9 cellular contexts compared by ENCODE assay signal in genomic region chrX:139194571-139195280, GRCh38.
DNase-seq lines count a peak whose midpoint lies in the region; ATAC-seq, FAIRE-seq and TF ChIP-seq lines count a peak whose summit lies in the region.
"Had no signal": no experiment of that assay in that cellular context is flagged by ENCODE, and none has a peak within 500 bp of the region (broad histone marks: within the 10 kb centered on the region; RNA-seq: fewer than 3 reads in every experiment).

No MANE protein-coding gene starts in this region.

- intact Hi-C loops in CD14-positive monocyte (cut with micrococcal nuclease): no loop called here

- ATAC-seq in esophagus mucosa (peak; percentile 49), HG02798 (IDR thresholded peaks at IDR 0.05; ENCODE audit: poor library complexity, unreplicated experiment) (no peak)

- no peak for FAIRE-seq in HTR-8/SVneo (lab: Jason Lieb, UNC)
- FAIRE-seq: islet of Langerhans had no signal

- H3K27me3 Mint-ChIP-seq in CD14-positive monocyte (ENCODE audit: low read depth in 3 of 3) (peaks cover 28 to 40% (median 30%) of the 10 kb centered on the region in 3 donors), nephron (ENCODE audit: low read depth) (peaks cover 62% of the 10 kb centered on the region)

- H3K36me3 Mint-ChIP-seq in CD14-positive monocyte (no peaks in the 10 kb centered on the region), nephron (ENCODE audit: low read depth) (no peaks in the 10 kb centered on the region)

- TF ChIP-seq CTCF in CD14-positive monocyte (IDR thresholded peaks at IDR 0.05): no peak
- no peak for TF ChIP-seq CTCF in nephron (IDR thresholded peaks at IDR 0.05; ENCODE audit: unreplicated experiment in 3 of 3)

- TF ChIP-seq EP300 in Ishikawa (IDR thresholded peaks at IDR 0.05; ENCODE audit: borderline replicate concordance): no peak

- H3K4me3 Mint-ChIP-seq in CD14-positive monocyte: peak overlapping the region; percentile 68 to 84
- H3K4me3 Mint-ChIP-seq in nephron: peak overlapping the region; percentile 65 to 72 (median 70)

- H3K4me1 Mint-ChIP-seq in CD14-positive monocyte (peaks cover 7% of the 10 kb centered on the region), nephron (peaks cover 3% of the 10 kb centered on the region)

- TF ChIP-seq RAD21 in Ishikawa (IDR thresholded peaks at IDR 0.05; ENCODE audit: low read depth): no peak

- H3K9me3 Mint-ChIP-seq in CD14-positive monocyte (peaks cover 0 to 5% (median 2%) of the 10 kb centered on the region in 7 donors), nephron (no peaks in the 10 kb centered on the region)

- DNase-seq in CD14-positive monocyte (ENCODE audit: low spot score): peak; percentile 45
- no peak for DNase-seq in G401 (ENCODE audit: low spot score)
- DNase-seq in NCI-H345 (lab: John Stamatoyannopoulos, UW): no peak
- no peak for DNase-seq in HTR-8/SVneo (ENCODE audit: insufficient read length, low spot score)

- H3K27ac Mint-ChIP-seq in CD14-positive monocyte (peak overlapping the region in 5 of 7 donors; percentile 40 to 81 (median 53)), nephron (peak overlapping the region in 2 of 3 experiments; percentile 30 to 36)

- in situ Hi-C loops in G401 (cut with HindIII; ENCODE audit: low sequenced_read_pairs): no loop called here

TF ChIP-seq in Ishikawa, 13 proteins besides CTCF, POLR2A, EP300 and RAD21:
- TF ChIP-seq MAX (IDR thresholded peaks at IDR 0.05) (peak; percentile 56; the same call in 1 of the 2 replicates), ZBTB7A (IDR thresholded peaks at IDR 0.05; ENCODE audit: low read depth) (no peak)
